In genomic region chr13:108463365-108463764, GRCh38 we compare ENCODE assay signal across 13 cellular contexts.
DNase-seq lines count a peak whose midpoint lies in the region; ATAC-seq and TF ChIP-seq lines count a peak whose summit lies in the region.
"Had no signal": no experiment of that assay in that cellular context is flagged by ENCODE, and none has a peak within 500 bp of the region (broad histone marks: within the 10 kb centered on the region; RNA-seq: fewer than 3 reads in every experiment).

No MANE protein-coding gene starts in this region.

- H3K9me3 Mint-ChIP-seq in MCF 10A (ENCODE audit: unreplicated experiment), result peaks cover 6% of the 10 kb centered on the region
- H3K9me3 Mint-ChIP-seq: stimulated activated naive CD8-positive, alpha-beta T cell treated with anti-CD3 and anti-CD28 coated beads, Interleukin-15, Interleukin-2, amounts not matched to agents 100 ng/mL and 50 ng/mL, for 24 hours had no signal

- no TSS peak for BruUV-seq in MCF 10A (replicated peaks; lab: Mats Ljungman, UMichigan)

- CTCF ChIA-PET in MCF 10A (lab: Yijun Ruan, JAX), result interaction anchor here (0.6 to 1.2 kb wide), 3 partner anchors 18 to 44 kb away, joined by 3 to 4 read pairs (median 4); no protein-coding TSS in a partner anchor

- TF ChIP-seq CTCF in MCF 10A (IDR thresholded peaks at IDR 0.05; ENCODE audit: unreplicated experiment) (no peak), breast epithelium (IDR thresholded peaks at IDR 0.05) (no peak), Peyer's patch (IDR thresholded peaks at IDR 0.05) (no peak)

- H3K9me3 ChIP-seq in breast epithelium (no peaks in the 10 kb centered on the region), Peyer's patch (no peaks in the 10 kb centered on the region)
- H3K9me3 ChIP-seq: BLaER1 had no signal

- H3K4me1 ChIP-seq in breast epithelium (no peaks in the 10 kb centered on the region), Peyer's patch (no peaks in the 10 kb centered on the region)
- H3K4me1 ChIP-seq: BLaER1 had no signal

- no peaks in the 10 kb centered on the region for H3K27me3 ChIP-seq in breast epithelium
- H3K27me3 ChIP-seq in Peyer's patch, result no peaks in the 10 kb centered on the region
- H3K27me3 ChIP-seq: BLaER1 had no signal

- peaks cover 7% of the 10 kb centered on the region for H3K27me3 Mint-ChIP-seq in MCF 10A (ENCODE audit: insufficient read depth, unreplicated experiment)
- H3K27me3 Mint-ChIP-seq: stimulated activated naive CD8-positive, alpha-beta T cell treated with anti-CD3 and anti-CD28 coated beads, Interleukin-15, Interleukin-2, amounts not matched to agents 100 ng/mL and 50 ng/mL, for 24 hours had no signal

- peak; percentile 8 for DNase-seq in MCF 10A (ENCODE audit: unreplicated experiment)
- no peak for DNase-seq in breast epithelium (ENCODE audit: low spot score in 2 of 2)
- peak; percentile 10 for DNase-seq in RPMI7951 (ENCODE audit: low read depth)
- peak; percentile 87 for DNase-seq in fibroblast of the conjunctiva (ENCODE audit: low read depth)
- DNase-seq in Peyer's patch, result no peak
- no peak for DNase-seq in stimulated activated naive CD4-positive, alpha-beta T cell treated with Interleukin-2 at 50 U/mL for 16 hours (lab: John Stamatoyannopoulos, UW)
- no peak for DNase-seq in ureter (ENCODE audit: low spot score)
- DNase-seq: activated naive CD4-positive, alpha-beta T cell treated with Interleukin-2 at 50 U/mL for 16 hours; NCI-H2029 had no signal

- H3K4me3 ChIP-seq in breast epithelium, result no peak overlapping the region
- no peak overlapping the region for H3K4me3 ChIP-seq in Peyer's patch
- H3K4me3 ChIP-seq: BLaER1 had no signal

- POLR2A ChIA-PET in MCF 10A (lab: Yijun Ruan, JAX), result no interaction called here

- H3K36me3 Mint-ChIP-seq in MCF 10A (ENCODE audit: insufficient read depth, unreplicated experiment), result no peaks in the 10 kb centered on the region

- intact Hi-C loops in MCF 10A (cut with micrococcal nuclease), result no loop called here
- intact Hi-C loops in breast epithelium (cut with DNase I; ENCODE audit: low total_unique reads), result no loop called here

- H3K4me3 Mint-ChIP-seq in MCF 10A (ENCODE audit: unreplicated experiment), result no peak overlapping the region
- H3K4me3 Mint-ChIP-seq: stimulated activated naive CD8-positive, alpha-beta T cell treated with anti-CD3 and anti-CD28 coated beads, Interleukin-15, Interleukin-2, amounts not matched to agents 100 ng/mL and 50 ng/mL, for 24 hours had no signal

- H3K27ac Mint-ChIP-seq in MCF 10A (ENCODE audit: low read depth, unreplicated experiment), result no peak overlapping the region
- H3K27ac Mint-ChIP-seq: stimulated activated naive CD8-positive, alpha-beta T cell treated with anti-CD3 and anti-CD28 coated beads, Interleukin-15, Interleukin-2, amounts not matched to agents 100 ng/mL and 50 ng/mL, for 24 hours had no signal

- H3K27ac ChIP-seq in breast epithelium (no peak overlapping the region), Peyer's patch (no peak overlapping the region)
- H3K27ac ChIP-seq: BLaER1 had no signal

- no peak for ATAC-seq in HG03135 (IDR thresholded peaks at IDR 0.05; ENCODE audit: unreplicated experiment)
- ATAC-seq: sciatic nerve had no signal

- TF ChIP-seq POLR2A in breast epithelium (IDR thresholded peaks at IDR 0.05) (no peak), Peyer's patch (IDR thresholded peaks at IDR 0.05) (no peak)

- H3K36me3 ChIP-seq in breast epithelium (no peaks in the 10 kb centered on the region), Peyer's patch (no peaks in the 10 kb centered on the region)
- H3K36me3 ChIP-seq: BLaER1 had no signal

- H3K4me1 Mint-ChIP-seq in MCF 10A (ENCODE audit: insufficient read depth, unreplicated experiment), result no peaks in the 10 kb centered on the region

Comparison
In these comparisons a context has a peak if more than half of its experiments do, and no peak if none do; other contexts are left out.
1. DNase-seq: peak in MCF 10A (single experiment), RPMI7951 (single experiment) and fibroblast of the conjunctiva (single experiment); none in breast epithelium (0 of 2), Peyer's patch (0 of 3), stimulated activated naive CD4-positive, alpha-beta T cell treated with Interleukin-2 at 50 U/mL for 16 hours (single experiment) and ureter (single experiment).